In the genomic region with DNA sequence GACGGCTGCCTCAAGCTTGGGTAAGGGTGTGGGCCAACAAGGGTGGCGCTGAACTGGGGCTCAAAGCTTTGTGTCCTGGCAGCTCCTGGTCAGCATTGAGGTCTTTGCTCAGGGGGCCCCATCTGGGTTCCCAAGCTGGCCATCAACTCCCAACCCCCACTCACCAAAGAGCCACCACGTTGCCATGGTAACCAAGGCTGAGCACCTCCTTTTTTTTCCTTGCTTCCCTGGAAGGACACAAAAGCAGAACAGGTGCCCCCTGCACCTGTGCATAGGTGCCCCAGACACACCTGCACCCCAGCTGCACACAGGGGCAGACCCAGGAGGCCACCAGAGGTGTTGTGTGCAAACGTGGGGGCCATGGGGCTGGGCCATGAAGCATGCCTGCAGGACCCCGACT, we compare ENCODE assay signal across 2 cellular contexts.
TF ChIP-seq lines count a peak whose summit lies in the region.

No MANE protein-coding gene starts in this region.

TF ChIP-seq in IMR-90, 13 proteins besides CTCF, POLR2A, EP300 and RAD21:
- TF ChIP-seq SMC3 (IDR thresholded peaks at IDR 0.05; ENCODE audit: low read depth, low read length) (no peak), BHLHE40 (IDR thresholded peaks at IDR 0.05; ENCODE audit: low read depth, low read length) (no peak), CEBPB (IDR thresholded peaks at IDR 0.05; ENCODE audit: low read depth, low read length) (no peak), NFE2L2 (IDR thresholded peaks at IDR 0.05; ENCODE audit: low read depth, low read length) (no peak), MAFK (IDR thresholded peaks at IDR 0.05; ENCODE audit: low read depth, low read length) (no peak), CHD1 (IDR thresholded peaks at IDR 0.05; ENCODE audit: low read depth, low read length) (no peak), RFX5 (IDR thresholded peaks at IDR 0.05; ENCODE audit: low read depth, low read length) (no peak), MAZ (IDR thresholded peaks at IDR 0.05; ENCODE audit: borderline replicate concordance, low read depth, low read length) (no peak), RCOR1 (IDR thresholded peaks at IDR 0.05; ENCODE audit: insufficient replicate concordance, low read length) (no peak), MXI1 (IDR thresholded peaks at IDR 0.05; ENCODE audit: borderline replicate concordance, low read depth, low read length) (no peak), FOS (IDR thresholded peaks at IDR 0.05; ENCODE audit: low read depth, low read length) (no peak)
- TF ChIP-seq, protein P1, sequence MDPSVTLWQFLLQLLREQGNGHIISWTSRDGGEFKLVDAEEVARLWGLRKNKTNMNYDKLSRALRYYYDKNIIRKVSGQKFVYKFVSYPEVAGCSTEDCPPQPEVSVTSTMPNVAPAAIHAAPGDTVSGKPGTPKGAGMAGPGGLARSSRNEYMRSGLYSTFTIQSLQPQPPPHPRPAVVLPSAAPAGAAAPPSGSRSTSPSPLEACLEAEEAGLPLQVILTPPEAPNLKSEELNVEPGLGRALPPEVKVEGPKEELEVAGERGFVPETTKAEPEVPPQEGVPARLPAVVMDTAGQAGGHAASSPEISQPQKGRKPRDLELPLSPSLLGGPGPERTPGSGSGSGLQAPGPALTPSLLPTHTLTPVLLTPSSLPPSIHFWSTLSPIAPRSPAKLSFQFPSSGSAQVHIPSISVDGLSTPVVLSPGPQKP (IDR thresholded peaks at IDR 0.05; ENCODE audit: borderline replicate concordance, low read depth, low read length), result no peak
- TF ChIP-seq, protein P2, sequence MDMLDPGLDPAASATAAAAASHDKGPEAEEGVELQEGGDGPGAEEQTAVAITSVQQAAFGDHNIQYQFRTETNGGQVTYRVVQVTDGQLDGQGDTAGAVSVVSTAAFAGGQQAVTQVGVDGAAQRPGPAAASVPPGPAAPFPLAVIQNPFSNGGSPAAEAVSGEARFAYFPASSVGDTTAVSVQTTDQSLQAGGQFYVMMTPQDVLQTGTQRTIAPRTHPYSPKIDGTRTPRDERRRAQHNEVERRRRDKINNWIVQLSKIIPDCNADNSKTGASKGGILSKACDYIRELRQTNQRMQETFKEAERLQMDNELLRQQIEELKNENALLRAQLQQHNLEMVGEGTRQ (IDR thresholded peaks at IDR 0.05; ENCODE audit: low read depth, low read length), result no peak
TF ChIP-seq in IMR-90: peak in this region for 0.

TF ChIP-seq in H1, 55 proteins besides CTCF, POLR2A, EP300 and RAD21:
- TF ChIP-seq TBP (IDR thresholded peaks at IDR 0.05; ENCODE audit: low read depth, low read length) (no peak), HDAC6 (IDR thresholded peaks at IDR 0.05; ENCODE audit: low read depth, low read length) (no peak), SAP30 (IDR thresholded peaks at IDR 0.05; ENCODE audit: insufficient read depth, insufficient replicate concordance, low read length) (no peak), ZNF274 (IDR thresholded peaks at IDR 0.05; ENCODE audit: borderline replicate concordance, extremely low read depth, low read length) (no peak), KDM5A (IDR thresholded peaks at IDR 0.05; ENCODE audit: low read length) (no peak), YY1 (IDR thresholded peaks at IDR 0.05; ENCODE audit: low read depth, low read length) (no peak), GABPA (IDR thresholded peaks at IDR 0.05; ENCODE audit: borderline replicate concordance, insufficient read depth, low read length) (no peak), FOSL1 (IDR thresholded peaks at IDR 0.05; ENCODE audit: insufficient read depth, low read depth, low read length) (no peak)
- TF ChIP-seq, protein P3, sequence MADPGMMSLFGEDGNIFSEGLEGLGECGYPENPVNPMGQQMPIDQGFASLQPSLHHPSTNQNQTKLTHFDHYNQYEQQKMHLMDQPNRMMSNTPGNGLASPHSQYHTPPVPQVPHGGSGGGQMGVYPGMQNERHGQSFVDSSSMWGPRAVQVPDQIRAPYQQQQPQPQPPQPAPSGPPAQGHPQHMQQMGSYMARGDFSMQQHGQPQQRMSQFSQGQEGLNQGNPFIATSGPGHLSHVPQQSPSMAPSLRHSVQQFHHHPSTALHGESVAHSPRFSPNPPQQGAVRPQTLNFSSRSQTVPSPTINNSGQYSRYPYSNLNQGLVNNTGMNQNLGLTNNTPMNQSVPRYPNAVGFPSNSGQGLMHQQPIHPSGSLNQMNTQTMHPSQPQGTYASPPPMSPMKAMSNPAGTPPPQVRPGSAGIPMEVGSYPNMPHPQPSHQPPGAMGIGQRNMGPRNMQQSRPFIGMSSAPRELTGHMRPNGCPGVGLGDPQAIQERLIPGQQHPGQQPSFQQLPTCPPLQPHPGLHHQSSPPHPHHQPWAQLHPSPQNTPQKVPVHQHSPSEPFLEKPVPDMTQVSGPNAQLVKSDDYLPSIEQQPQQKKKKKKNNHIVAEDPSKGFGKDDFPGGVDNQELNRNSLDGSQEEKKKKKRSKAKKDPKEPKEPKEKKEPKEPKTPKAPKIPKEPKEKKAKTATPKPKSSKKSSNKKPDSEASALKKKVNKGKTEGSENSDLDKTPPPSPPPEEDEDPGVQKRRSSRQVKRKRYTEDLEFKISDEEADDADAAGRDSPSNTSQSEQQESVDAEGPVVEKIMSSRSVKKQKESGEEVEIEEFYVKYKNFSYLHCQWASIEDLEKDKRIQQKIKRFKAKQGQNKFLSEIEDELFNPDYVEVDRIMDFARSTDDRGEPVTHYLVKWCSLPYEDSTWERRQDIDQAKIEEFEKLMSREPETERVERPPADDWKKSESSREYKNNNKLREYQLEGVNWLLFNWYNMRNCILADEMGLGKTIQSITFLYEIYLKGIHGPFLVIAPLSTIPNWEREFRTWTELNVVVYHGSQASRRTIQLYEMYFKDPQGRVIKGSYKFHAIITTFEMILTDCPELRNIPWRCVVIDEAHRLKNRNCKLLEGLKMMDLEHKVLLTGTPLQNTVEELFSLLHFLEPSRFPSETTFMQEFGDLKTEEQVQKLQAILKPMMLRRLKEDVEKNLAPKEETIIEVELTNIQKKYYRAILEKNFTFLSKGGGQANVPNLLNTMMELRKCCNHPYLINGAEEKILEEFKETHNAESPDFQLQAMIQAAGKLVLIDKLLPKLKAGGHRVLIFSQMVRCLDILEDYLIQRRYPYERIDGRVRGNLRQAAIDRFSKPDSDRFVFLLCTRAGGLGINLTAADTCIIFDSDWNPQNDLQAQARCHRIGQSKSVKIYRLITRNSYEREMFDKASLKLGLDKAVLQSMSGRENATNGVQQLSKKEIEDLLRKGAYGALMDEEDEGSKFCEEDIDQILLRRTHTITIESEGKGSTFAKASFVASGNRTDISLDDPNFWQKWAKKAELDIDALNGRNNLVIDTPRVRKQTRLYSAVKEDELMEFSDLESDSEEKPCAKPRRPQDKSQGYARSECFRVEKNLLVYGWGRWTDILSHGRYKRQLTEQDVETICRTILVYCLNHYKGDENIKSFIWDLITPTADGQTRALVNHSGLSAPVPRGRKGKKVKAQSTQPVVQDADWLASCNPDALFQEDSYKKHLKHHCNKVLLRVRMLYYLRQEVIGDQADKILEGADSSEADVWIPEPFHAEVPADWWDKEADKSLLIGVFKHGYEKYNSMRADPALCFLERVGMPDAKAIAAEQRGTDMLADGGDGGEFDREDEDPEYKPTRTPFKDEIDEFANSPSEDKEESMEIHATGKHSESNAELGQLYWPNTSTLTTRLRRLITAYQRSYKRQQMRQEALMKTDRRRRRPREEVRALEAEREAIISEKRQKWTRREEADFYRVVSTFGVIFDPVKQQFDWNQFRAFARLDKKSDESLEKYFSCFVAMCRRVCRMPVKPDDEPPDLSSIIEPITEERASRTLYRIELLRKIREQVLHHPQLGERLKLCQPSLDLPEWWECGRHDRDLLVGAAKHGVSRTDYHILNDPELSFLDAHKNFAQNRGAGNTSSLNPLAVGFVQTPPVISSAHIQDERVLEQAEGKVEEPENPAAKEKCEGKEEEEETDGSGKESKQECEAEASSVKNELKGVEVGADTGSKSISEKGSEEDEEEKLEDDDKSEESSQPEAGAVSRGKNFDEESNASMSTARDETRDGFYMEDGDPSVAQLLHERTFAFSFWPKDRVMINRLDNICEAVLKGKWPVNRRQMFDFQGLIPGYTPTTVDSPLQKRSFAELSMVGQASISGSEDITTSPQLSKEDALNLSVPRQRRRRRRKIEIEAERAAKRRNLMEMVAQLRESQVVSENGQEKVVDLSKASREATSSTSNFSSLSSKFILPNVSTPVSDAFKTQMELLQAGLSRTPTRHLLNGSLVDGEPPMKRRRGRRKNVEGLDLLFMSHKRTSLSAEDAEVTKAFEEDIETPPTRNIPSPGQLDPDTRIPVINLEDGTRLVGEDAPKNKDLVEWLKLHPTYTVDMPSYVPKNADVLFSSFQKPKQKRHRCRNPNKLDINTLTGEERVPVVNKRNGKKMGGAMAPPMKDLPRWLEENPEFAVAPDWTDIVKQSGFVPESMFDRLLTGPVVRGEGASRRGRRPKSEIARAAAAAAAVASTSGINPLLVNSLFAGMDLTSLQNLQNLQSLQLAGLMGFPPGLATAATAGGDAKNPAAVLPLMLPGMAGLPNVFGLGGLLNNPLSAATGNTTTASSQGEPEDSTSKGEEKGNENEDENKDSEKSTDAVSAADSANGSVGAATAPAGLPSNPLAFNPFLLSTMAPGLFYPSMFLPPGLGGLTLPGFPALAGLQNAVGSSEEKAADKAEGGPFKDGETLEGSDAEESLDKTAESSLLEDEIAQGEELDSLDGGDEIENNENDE (IDR thresholded peaks at IDR 0.05; ENCODE audit: insufficient replicate concordance, low read length), result no peak
